In genomic region chr1:191256917-191257316, GRCh38 we compare ENCODE assay signal across 37 cellular contexts.
"Had no signal": no experiment of that assay in that cellular context is flagged by ENCODE, and none has a peak within 500 bp of the region (broad histone marks: within the 10 kb centered on the region; RNA-seq: fewer than 3 reads in every experiment).

No MANE protein-coding gene starts in this region.

- H3K4me1 Mint-ChIP-seq: activated CD4-positive, alpha-beta memory T cell treated with anti-CD3 and anti-CD28 coated beads, Interleukin-2, amount 10 ng/mL, durations not matched to agents 7 days and 5 days; activated CD4-positive, alpha-beta T cell treated with anti-CD3 and anti-CD28 coated beads for 36 hours; activated CD4-positive, alpha-beta T cell treated with anti-CD3 and anti-CD28 coated beads, Interleukin-2, amount 10 ng/mL, durations not matched to agents 7 days and 5 days; activated CD8-positive, alpha-beta memory T cell treated with anti-CD3 and anti-CD28 coated beads, Interleukin-2, amount 10 ng/mL, durations not matched to agents 7 days and 5 days; activated naive CD4-positive, alpha-beta T cell treated with anti-CD3 and anti-CD28 coated beads, Interleukin-2, amount 10 ng/mL, durations not matched to agents 7 days and 5 days; activated naive CD4-positive, alpha-beta T cell treated with anti-CD3 and anti-CD28 coated beads, Interleukin-2, amount 50 U/mL, for 24 hours; activated naive CD8-positive, alpha-beta T cell treated with anti-CD3 and anti-CD28 coated beads, Interleukin-2, amount 10 ng/mL, durations not matched to agents 7 days and 5 days; activated naive CD8-positive, alpha-beta T cell treated with anti-CD3 and anti-CD28 coated beads, Interleukin-2, amount 50 U/mL, for 24 hours; brain; central memory CD8-positive, alpha-beta T cell; T-helper 17 cell; WTC11 had no signal

- H3K36me3 Mint-ChIP-seq: activated CD8-positive, alpha-beta memory T cell treated with anti-CD3 and anti-CD28 coated beads, Interleukin-2, amount 10 ng/mL, durations not matched to agents 7 days and 5 days; activated naive CD4-positive, alpha-beta T cell treated with anti-CD3 and anti-CD28 coated beads, Interleukin-2, amount 10 ng/mL, durations not matched to agents 7 days and 5 days; activated naive CD4-positive, alpha-beta T cell treated with anti-CD3 and anti-CD28 coated beads, Interleukin-2, amount 50 U/mL, for 24 hours; activated naive CD8-positive, alpha-beta T cell; activated naive CD8-positive, alpha-beta T cell treated with anti-CD3 and anti-CD28 coated beads, Interleukin-2, amount 10 ng/mL, durations not matched to agents 7 days and 5 days; brain; WTC11 had no signal

- FAIRE-seq: bronchial epithelial cell had no signal

- H3K27me3 ChIP-seq: ascending aorta, cardiac muscle cell had no signal

- H3K9me3 Mint-ChIP-seq: WTC11 had no signal

- H3K27ac Mint-ChIP-seq: activated CD4-positive, alpha-beta memory T cell treated with anti-CD3 and anti-CD28 coated beads, Interleukin-2, amount 10 ng/mL, durations not matched to agents 7 days and 5 days; activated CD4-positive, alpha-beta T cell treated with anti-CD3 and anti-CD28 coated beads for 36 hours; activated CD4-positive, alpha-beta T cell treated with anti-CD3 and anti-CD28 coated beads, Interleukin-2, amount 10 ng/mL, durations not matched to agents 7 days and 5 days; activated CD8-positive, alpha-beta memory T cell treated with anti-CD3 and anti-CD28 coated beads, Interleukin-2, amount 10 ng/mL, durations not matched to agents 7 days and 5 days; activated CD8-positive, alpha-beta T cell treated with anti-CD3 and anti-CD28 coated beads, Interleukin-2, amount 10 ng/mL, durations not matched to agents 7 days and 5 days; activated naive CD4-positive, alpha-beta T cell treated with anti-CD3 and anti-CD28 coated beads, Interleukin-2, amount 10 ng/mL, durations not matched to agents 7 days and 5 days; activated naive CD4-positive, alpha-beta T cell treated with anti-CD3 and anti-CD28 coated beads, Interleukin-2, amount 50 U/mL, for 24 hours; activated naive CD8-positive, alpha-beta T cell; activated naive CD8-positive, alpha-beta T cell treated with anti-CD3 and anti-CD28 coated beads, Interleukin-2, amount 10 ng/mL, durations not matched to agents 7 days and 5 days; activated naive CD8-positive, alpha-beta T cell treated with anti-CD3 and anti-CD28 coated beads, Interleukin-2, amount 50 U/mL, for 24 hours; activated T-cell treated with anti-CD3 and anti-CD28 coated beads, Interleukin-2, amount 50 U/mL, for 24 hours; activated T-helper 2 cell treated with anti-CD3 and anti-CD28 coated beads, Interferon-gamma antibody, Interleukin-2, Interleukin-4, amounts not matched to agents 10 μg/mL and 5 μg/mL and 100 μg/mL, durations not matched to agents 14 hours and 24 hours and 36 hours; brain; T-helper 17 cell; T-helper 2 cell treated with Interferon-gamma antibody and Interleukin-4, amounts not matched to agents 5 μg/mL and 100 μg/mL, for 36 hours; WTC11 had no signal

- ATAC-seq: activated CD4-positive, alpha-beta T cell treated with anti-CD3 and anti-CD28 coated beads for 36 hours; activated CD4-positive, CD25-positive, alpha-beta regulatory T cell treated with anti-CD3 and anti-CD28 coated beads, Interleukin-2, amount 50 U/mL, for 24 hours; activated CD8-positive, alpha-beta memory T cell treated with anti-CD3 and anti-CD28 coated beads, Interleukin-2, amount 10 ng/mL, durations not matched to agents 7 days and 5 days; activated CD8-positive, alpha-beta T cell treated with anti-CD3 and anti-CD28 coated beads, Interleukin-2, amount 10 ng/mL, durations not matched to agents 7 days and 5 days; activated naive CD8-positive, alpha-beta T cell treated with anti-CD3 and anti-CD28 coated beads, Interleukin-2, amount 50 U/mL, for 24 hours; T-helper 17 cell; WTC11 had no signal

- H3K9me3 ChIP-seq: ascending aorta had no signal

- H3K36me3 ChIP-seq: ascending aorta, cardiac muscle cell, WERI-Rb-1 had no signal

- DNase-seq: activated CD4-positive, alpha-beta memory T cell treated with anti-CD3 and anti-CD28 coated beads, Interleukin-2, amount 10 ng/mL, durations not matched to agents 7 days and 5 days; activated CD4-positive, alpha-beta T cell treated with anti-CD3 and anti-CD28 coated beads for 1 hour; activated CD4-positive, alpha-beta T cell treated with anti-CD3 and anti-CD28 coated beads for 36 hours; activated CD4-positive, alpha-beta T cell treated with anti-CD3 and anti-CD28 coated beads for 48 hours; activated CD4-positive, alpha-beta T cell treated with anti-CD3 and anti-CD28 coated beads, Interleukin-2, amount 10 ng/mL, durations not matched to agents 7 days and 5 days; activated CD4-positive, alpha-beta T cell treated with anti-CD3 and anti-CD28 coated beads, Interleukin-2, amount 50 U/mL, for 48 hours; activated CD4-positive, CD25-positive, alpha-beta regulatory T cell; activated CD8-positive, alpha-beta memory T cell treated with anti-CD3 and anti-CD28 coated beads for 24 hours; activated CD8-positive, alpha-beta memory T cell treated with anti-CD3 and anti-CD28 coated beads, Interleukin-2, amount 10 ng/mL, durations not matched to agents 7 days and 5 days; activated CD8-positive, alpha-beta memory T cell treated with anti-CD3 and anti-CD28 coated beads, Interleukin-2, amount 50 U/mL, for 48 hours; activated CD8-positive, alpha-beta T cell treated with anti-CD3 and anti-CD28 coated beads, Interleukin-2, amount 10 ng/mL, durations not matched to agents 7 days and 5 days; activated effector memory CD4-positive, alpha-beta T cell treated with Interleukin-2 at 50 U/mL for 16 hours; activated gamma-delta T cell; activated naive CD4-positive, alpha-beta T cell treated with anti-CD3 and anti-CD28 coated beads, Interleukin-2, amount 10 ng/mL, durations not matched to agents 7 days and 5 days; activated naive CD4-positive, alpha-beta T cell treated with Interleukin-2 at 50 U/mL for 16 hours; activated naive CD8-positive, alpha-beta T cell treated with anti-CD3 and anti-CD28 coated beads, Interleukin-2, amount 10 ng/mL, durations not matched to agents 7 days and 5 days; activated naive CD8-positive, alpha-beta T cell treated with anti-CD3 and anti-CD28 coated beads, Interleukin-2, amount 50 U/mL, for 24 hours; activated T-cell treated with anti-CD3 and anti-CD28 coated beads, Interleukin-2, amount 50 U/mL, for 24 hours; activated T-cell treated with anti-CD3 and anti-CD28 coated beads, Interleukin-2, amount 50 U/mL, for 48 hours; amygdala; anterior cingulate cortex; caudate nucleus; cerebellar nuclear complex; T-helper 17 cell; T-helper 9 cell; WERI-Rb-1 had no signal

- H3K4me3 ChIP-seq: ascending aorta, cardiac muscle cell had no signal

- H3K27me3 Mint-ChIP-seq: activated CD4-positive, alpha-beta memory T cell treated with anti-CD3 and anti-CD28 coated beads, Interleukin-2, amount 10 ng/mL, durations not matched to agents 7 days and 5 days; activated CD4-positive, alpha-beta T cell treated with anti-CD3 and anti-CD28 coated beads for 36 hours; activated CD4-positive, alpha-beta T cell treated with anti-CD3 and anti-CD28 coated beads, Interleukin-2, amount 10 ng/mL, durations not matched to agents 7 days and 5 days; activated CD8-positive, alpha-beta memory T cell treated with anti-CD3 and anti-CD28 coated beads, Interleukin-2, amount 10 ng/mL, durations not matched to agents 7 days and 5 days; activated naive CD4-positive, alpha-beta T cell treated with anti-CD3 and anti-CD28 coated beads, Interleukin-2, amount 10 ng/mL, durations not matched to agents 7 days and 5 days; activated naive CD4-positive, alpha-beta T cell treated with anti-CD3 and anti-CD28 coated beads, Interleukin-2, amount 50 U/mL, for 24 hours; activated naive CD8-positive, alpha-beta T cell; activated naive CD8-positive, alpha-beta T cell treated with anti-CD3 and anti-CD28 coated beads, Interleukin-2, amount 10 ng/mL, durations not matched to agents 7 days and 5 days; activated naive CD8-positive, alpha-beta T cell treated with anti-CD3 and anti-CD28 coated beads, Interleukin-2, amount 50 U/mL, for 24 hours; activated T-cell treated with anti-CD3 and anti-CD28 coated beads, Interleukin-2, amount 50 U/mL, for 24 hours; brain; central memory CD8-positive, alpha-beta T cell; T-helper 17 cell had no signal

- H3K27ac ChIP-seq: ascending aorta, cardiac muscle cell, WERI-Rb-1 had no signal

- H3K4me1 ChIP-seq: ascending aorta had no signal

- H3K4me3 Mint-ChIP-seq: activated CD4-positive, alpha-beta memory T cell treated with anti-CD3 and anti-CD28 coated beads, Interleukin-2, amount 10 ng/mL, durations not matched to agents 7 days and 5 days; activated CD4-positive, alpha-beta T cell treated with anti-CD3 and anti-CD28 coated beads for 36 hours; activated CD4-positive, alpha-beta T cell treated with anti-CD3 and anti-CD28 coated beads, Interleukin-2, amount 10 ng/mL, durations not matched to agents 7 days and 5 days; activated CD8-positive, alpha-beta memory T cell treated with anti-CD3 and anti-CD28 coated beads, Interleukin-2, amount 10 ng/mL, durations not matched to agents 7 days and 5 days; activated CD8-positive, alpha-beta T cell treated with anti-CD3 and anti-CD28 coated beads, Interleukin-2, amount 10 ng/mL, durations not matched to agents 7 days and 5 days; activated naive CD4-positive, alpha-beta T cell treated with anti-CD3 and anti-CD28 coated beads, Interleukin-2, amount 10 ng/mL, durations not matched to agents 7 days and 5 days; activated naive CD4-positive, alpha-beta T cell treated with anti-CD3 and anti-CD28 coated beads, Interleukin-2, amount 50 U/mL, for 24 hours; activated naive CD8-positive, alpha-beta T cell; activated naive CD8-positive, alpha-beta T cell treated with anti-CD3 and anti-CD28 coated beads, Interleukin-2, amount 10 ng/mL, durations not matched to agents 7 days and 5 days; activated naive CD8-positive, alpha-beta T cell treated with anti-CD3 and anti-CD28 coated beads, Interleukin-2, amount 50 U/mL, for 24 hours; activated T-cell treated with anti-CD3 and anti-CD28 coated beads, Interleukin-2, amount 50 U/mL, for 24 hours; brain; central memory CD8-positive, alpha-beta T cell; T-helper 17 cell; T-helper 2 cell treated with Interferon-gamma antibody and Interleukin-4, amounts not matched to agents 5 μg/mL and 100 μg/mL, for 36 hours; WTC11 had no signal
